ENCODE assay signal across 8 cellular contexts in genomic region chr11:45917286-45917622, GRCh38. TPM values are rescaled to one million over a fixed set of nuclear protein-coding genes. Genes with fewer than 3 reads are reported as not detected.
DNase-seq lines count a peak whose midpoint lies in the region; ATAC-seq and TF ChIP-seq lines count a peak whose summit lies in the region.

No MANE protein-coding gene starts in this region.

- POLR2A ChIA-PET in activated CD4-positive, alpha-beta memory T cell treated with anti-CD3 and anti-CD28 coated beads for 36 hours (lab: Charles Lee) = interaction anchor here (2.0 to 2.2 kb wide), 2 partner anchors 10 to 70 kb away, joined by 5 to 7 read pairs; partner anchors contain the start of gene CRY2

- no peaks in the 10 kb centered on the region for H3K4me1 ChIP-seq in cardiac muscle cell (ENCODE audit: low read depth)
- peaks cover 25% of the 10 kb centered on the region for H3K4me1 ChIP-seq in stomach smooth muscle (ENCODE audit: control insufficient read depth, insufficient read depth, low read length)

- H3K27me3 Mint-ChIP-seq in activated CD4-positive, alpha-beta memory T cell treated with anti-CD3 and anti-CD28 coated beads for 36 hours = peaks cover 3% of the 10 kb centered on the region

- H3K36me3 Mint-ChIP-seq in activated CD4-positive, alpha-beta memory T cell treated with anti-CD3 and anti-CD28 coated beads for 36 hours = peaks cover 12% of the 10 kb centered on the region

- CTCF ChIA-PET in activated CD4-positive, alpha-beta memory T cell treated with anti-CD3 and anti-CD28 coated beads for 36 hours (lab: Charles Lee) = interaction anchor here (0.6 to 2.2 kb wide), 3 partner anchors 71 to 89 kb away, joined by 3 to 7 read pairs (median 6); no protein-coding TSS in a partner anchor

- H3K4me3 ChIP-seq in cardiac muscle cell (peak overlapping the region; percentile 90), iPS-11a (ENCODE audit: low read depth, low read length) (peak overlapping the region; percentile 91), stomach smooth muscle (ENCODE audit: low read length in 2 of 2) (peak overlapping the region; percentile 98 to 99)

- peaks cover 26% of the 10 kb centered on the region for H3K4me1 Mint-ChIP-seq in activated CD4-positive, alpha-beta memory T cell treated with anti-CD3 and anti-CD28 coated beads for 36 hours (ENCODE audit: low read depth)

- no peak for ATAC-seq in Right ventricle myocardium inferior
- ATAC-seq in GM21367 (IDR thresholded peaks at IDR 0.05; ENCODE audit: unreplicated experiment) = no peak
- no peak for ATAC-seq in GM21515 (IDR thresholded peaks at IDR 0.05; ENCODE audit: unreplicated experiment)

- H3K4me3 Mint-ChIP-seq in activated CD4-positive, alpha-beta memory T cell treated with anti-CD3 and anti-CD28 coated beads for 36 hours = peak overlapping the region; percentile 96

- H3K9me3 ChIP-seq in cardiac muscle cell (ENCODE audit: low read depth) = no peaks in the 10 kb centered on the region
- H3K9me3 ChIP-seq in stomach smooth muscle (ENCODE audit: control insufficient read depth in 2 of 2, low read length in 2 of 2) = no peaks in the 10 kb centered on the region

- peak overlapping the region; percentile 96 for H3K27ac Mint-ChIP-seq in activated CD4-positive, alpha-beta memory T cell treated with anti-CD3 and anti-CD28 coated beads for 36 hours

- peak overlapping the region; percentile 98 to 99 for H3K9ac ChIP-seq in stomach smooth muscle (ENCODE audit: low read length in 2 of 2)

- peaks cover 14% of the 10 kb centered on the region for H3K36me3 ChIP-seq in cardiac muscle cell
- peaks cover 16 to 29% of the 10 kb centered on the region in 2 donors for H3K36me3 ChIP-seq in stomach smooth muscle (ENCODE audit: control insufficient read depth in 2 of 2, insufficient read depth in 2 of 2, low read length in 2 of 2)

- intact Hi-C loops in Right ventricle myocardium inferior (cut with DNase I) = no loop called here
- intact Hi-C loops in activated CD4-positive, alpha-beta memory T cell treated with anti-CD3 and anti-CD28 coated beads for 36 hours (cut with micrococcal nuclease) = loop anchor here (5.0 kb wide), 2 partner anchors 205 to 1350 kb away; partner anchors contain the start of genes CD82 and PHF21A

- TF ChIP-seq CTCF in cardiac muscle cell (IDR thresholded peaks at IDR 0.05; ENCODE audit: low read depth, low read length) = no peak

- no peaks in the 10 kb centered on the region for H3K9me3 Mint-ChIP-seq in activated CD4-positive, alpha-beta memory T cell treated with anti-CD3 and anti-CD28 coated beads for 36 hours

- H3K27me3 ChIP-seq in cardiac muscle cell (peaks cover 18% of the 10 kb centered on the region), stomach smooth muscle (ENCODE audit: control insufficient read depth in 1 of 2, insufficient read depth in 2 of 2, low read length in 2 of 2) (peaks cover 9 to 12% of the 10 kb centered on the region in 2 donors)

- H3K27ac ChIP-seq in cardiac muscle cell (peak overlapping the region; percentile 79), stomach smooth muscle (ENCODE audit: low read length) (peak overlapping the region; percentile 93)

- DNase-seq in cardiac muscle cell (ENCODE audit: low read depth in 1 of 2, low spot score in 1 of 2) = no peak
- DNase-seq in Right ventricle myocardium inferior (ENCODE audit: missing footprints) = no peak
- peak; percentile 42 for DNase-seq in activated CD4-positive, alpha-beta memory T cell treated with anti-CD3 and anti-CD28 coated beads for 36 hours
- no peak for DNase-seq in hippocampal formation (lab: John Stamatoyannopoulos, UW)

RNA-seq across cellular contexts. Expression of gene PEX16, which starts 0.4 kb away (rescaled TPM):
- total RNA-seq in cardiac muscle cell (39.9 and 43.0 TPM in 2 replicates), Right ventricle myocardium inferior (10.4 TPM)
- polyA plus RNA-seq in cardiac muscle cell = 29.0 and 38.9 TPM in 2 replicates
- total RNA-seq in activated CD4-positive, alpha-beta memory T cell treated with anti-CD3 and anti-CD28 coated beads for 36 hours = 10 to 100 TPM; 28.2 to 34.6 TPM

RNA-seq across cellular contexts. Expression of gene LARGE2, which starts 5.2 kb away (rescaled TPM):
- total RNA-seq in cardiac muscle cell (4.9 and 5.8 TPM in 2 replicates), Right ventricle myocardium inferior (not detected)
- polyA plus RNA-seq in cardiac muscle cell = 4.5 and 9.2 TPM in 2 replicates
- 1 to 10 TPM; 1.1 to 1.6 TPM for total RNA-seq in activated CD4-positive, alpha-beta memory T cell treated with anti-CD3 and anti-CD28 coated beads for 36 hours

RNA-seq across cellular contexts. Expression of gene FREY1, which starts 10.2 kb away (rescaled TPM):
- total RNA-seq in cardiac muscle cell (2.1 and 2.7 TPM in 2 replicates), Right ventricle myocardium inferior (not detected)
- polyA plus RNA-seq in cardiac muscle cell = 0.42 TPM in 1 of 2 replicates, not detected in the other
- under 1 TPM; 0.73 to 0.88 TPM for total RNA-seq in activated CD4-positive, alpha-beta memory T cell treated with anti-CD3 and anti-CD28 coated beads for 36 hours

RNA-seq across cellular contexts. Expression of gene MAPK8IP1, which starts 31.8 kb away (rescaled TPM):
- 12.6 and 19.1 TPM in 2 replicates for total RNA-seq in cardiac muscle cell
- 3.9 and 7.4 TPM in 2 replicates for polyA plus RNA-seq in cardiac muscle cell
- total RNA-seq in Right ventricle myocardium inferior = 5.9 TPM
- under 1 TPM; 0.43 to 0.58 TPM for total RNA-seq in activated CD4-positive, alpha-beta memory T cell treated with anti-CD3 and anti-CD28 coated beads for 36 hours
